ENCODE assay signal across 24 cellular contexts in genomic region chr5:55853271-55853670, GRCh38. TPM values are rescaled to one million over a fixed set of nuclear protein-coding genes. Genes with fewer than 3 reads are reported as not detected.
A peak's percentile ranks its signal among the peaks of the same experiment; 100 is the strongest.
DNase-seq lines count a peak whose midpoint lies in the region; TF ChIP-seq lines count a peak whose summit lies in the region.
"Had no signal": no experiment of that assay in that cellular context is flagged by ENCODE, and none has a peak within 500 bp of the region (broad histone marks: within the 10 kb centered on the region; RNA-seq: fewer than 3 reads in every experiment).

No MANE protein-coding gene starts in this region.

- peak overlapping the region; percentile 73 for H3K27ac Mint-ChIP-seq in activated CD4-positive, alpha-beta T cell treated with anti-CD3 and anti-CD28 coated beads, Interleukin-2, amount 10 ng/mL, durations not matched to agents 24 days and 14 days
- H3K27ac Mint-ChIP-seq in activated CD4-positive, alpha-beta T cell treated with anti-CD3 and anti-CD28 coated beads, Interleukin-2, amount 10 ng/mL, durations not matched to agents 7 days and 5 days: no peak overlapping the region
- H3K27ac Mint-ChIP-seq in nephron progenitor cell: peak overlapping the region; percentile 14
- H3K27ac Mint-ChIP-seq: activated B cell treated with CpG ODN at 0.5 μM for 24 hours had no signal

- H3K4me3 ChIP-seq in epithelial cell of esophagus (ENCODE audit: low read length): no peak overlapping the region
- H3K4me3 ChIP-seq in tibial artery: no peak overlapping the region
- H3K4me3 ChIP-seq: BLaER1, mucosa of descending colon, right atrium auricular region, thyroid gland had no signal

- no peaks in the 10 kb centered on the region for H3K27me3 ChIP-seq in tibial artery
- H3K27me3 ChIP-seq: BLaER1, right atrium auricular region, thyroid gland had no signal

- H3K9me3 Mint-ChIP-seq in activated CD4-positive, alpha-beta T cell treated with anti-CD3 and anti-CD28 coated beads, Interleukin-2, amount 10 ng/mL, durations not matched to agents 24 days and 14 days: no peaks in the 10 kb centered on the region
- no peaks in the 10 kb centered on the region for H3K9me3 Mint-ChIP-seq in activated CD4-positive, alpha-beta T cell treated with anti-CD3 and anti-CD28 coated beads, Interleukin-2, amount 10 ng/mL, durations not matched to agents 7 days and 5 days
- H3K9me3 Mint-ChIP-seq in nephron progenitor cell: no peaks in the 10 kb centered on the region
- H3K9me3 Mint-ChIP-seq: activated B cell treated with CpG ODN at 0.5 μM for 24 hours had no signal

- CTCF ChIA-PET in activated CD4-positive, alpha-beta T cell treated with anti-CD3 and anti-CD28 coated beads, Interleukin-2, amount 10 ng/mL, durations not matched to agents 7 days and 5 days (lab: Charles Lee): interaction anchor here (1.3 to 1.5 kb wide), 2 partner anchors 13 to 16 kb away, joined by 3 to 4 read pairs; no protein-coding TSS in a partner anchor

- no peaks in the 10 kb centered on the region for H3K27me3 Mint-ChIP-seq in activated CD4-positive, alpha-beta T cell treated with anti-CD3 and anti-CD28 coated beads, Interleukin-2, amount 10 ng/mL, durations not matched to agents 24 days and 14 days
- peaks cover 3% of the 10 kb centered on the region for H3K27me3 Mint-ChIP-seq in activated CD4-positive, alpha-beta T cell treated with anti-CD3 and anti-CD28 coated beads, Interleukin-2, amount 10 ng/mL, durations not matched to agents 7 days and 5 days
- H3K27me3 Mint-ChIP-seq in nephron progenitor cell (ENCODE audit: low read depth, poor library complexity): peaks cover 4% of the 10 kb centered on the region

- H3K36me3 Mint-ChIP-seq in activated CD4-positive, alpha-beta T cell treated with anti-CD3 and anti-CD28 coated beads, Interleukin-2, amount 10 ng/mL, durations not matched to agents 24 days and 14 days (ENCODE audit: low read depth): no peaks in the 10 kb centered on the region
- H3K36me3 Mint-ChIP-seq in activated CD4-positive, alpha-beta T cell treated with anti-CD3 and anti-CD28 coated beads, Interleukin-2, amount 10 ng/mL, durations not matched to agents 7 days and 5 days (ENCODE audit: low read depth): no peaks in the 10 kb centered on the region
- H3K36me3 Mint-ChIP-seq in nephron progenitor cell (ENCODE audit: low read depth): no peaks in the 10 kb centered on the region

- peaks cover 63% of the 10 kb centered on the region for H3K4me1 Mint-ChIP-seq in activated CD4-positive, alpha-beta T cell treated with anti-CD3 and anti-CD28 coated beads, Interleukin-2, amount 10 ng/mL, durations not matched to agents 24 days and 14 days
- H3K4me1 Mint-ChIP-seq in activated CD4-positive, alpha-beta T cell treated with anti-CD3 and anti-CD28 coated beads, Interleukin-2, amount 10 ng/mL, durations not matched to agents 7 days and 5 days: peaks cover 60% of the 10 kb centered on the region
- peaks cover 25% of the 10 kb centered on the region for H3K4me1 Mint-ChIP-seq in nephron progenitor cell
- H3K4me1 Mint-ChIP-seq: activated B cell treated with CpG ODN at 0.5 μM for 24 hours had no signal

- peak; percentile 62 for DNase-seq in activated CD4-positive, alpha-beta T cell treated with anti-CD3 and anti-CD28 coated beads, Interleukin-2, amount 10 ng/mL, durations not matched to agents 24 days and 14 days
- DNase-seq in activated CD4-positive, alpha-beta T cell treated with anti-CD3 and anti-CD28 coated beads, Interleukin-2, amount 10 ng/mL, durations not matched to agents 7 days and 5 days: no peak
- DNase-seq in epithelial cell of esophagus (ENCODE audit: low read depth) (peak; percentile 72), nephron progenitor cell (no peak), NCI-H2227 (lab: John Stamatoyannopoulos, UW; ENCODE audit: unreplicated experiment) (no peak), tibial artery (no peak)
- DNase-seq in stimulated activated CD4-positive, alpha-beta T cell treated with anti-CD3 and anti-CD28 coated beads, Interleukin-2, amount 100 ng/mL, for 48 hours: no peak
- DNase-seq: activated B cell treated with CpG ODN at 0.5 μM for 24 hours; amygdala; effector memory CD4-positive, alpha-beta T cell; hypothalamus; kidney glomerular epithelial cell; mucosa of descending colon; NCI-H1694 treated with DMSO at 0.1 percent for 48 hours; NCI-H510A; occipital lobe; SHP77 treated with DMSO at 0.1 percent for 48 hours; stimulated activated CD4-positive, alpha-beta T cell treated with anti-CD3 and anti-CD28 coated beads, Interleukin-15, amount 100 ng/mL, for 24 hours; stimulated activated naive CD4-positive, alpha-beta T cell; thyroid gland had no signal

- H3K4me3 Mint-ChIP-seq in activated CD4-positive, alpha-beta T cell treated with anti-CD3 and anti-CD28 coated beads, Interleukin-2, amount 10 ng/mL, durations not matched to agents 24 days and 14 days: peak overlapping the region; percentile 45
- H3K4me3 Mint-ChIP-seq in activated CD4-positive, alpha-beta T cell treated with anti-CD3 and anti-CD28 coated beads, Interleukin-2, amount 10 ng/mL, durations not matched to agents 7 days and 5 days: no peak overlapping the region
- H3K4me3 Mint-ChIP-seq in nephron progenitor cell: no peak overlapping the region
- H3K4me3 Mint-ChIP-seq: activated B cell treated with CpG ODN at 0.5 μM for 24 hours had no signal

- no peaks in the 10 kb centered on the region for H3K9me3 ChIP-seq in tibial artery
- H3K9me3 ChIP-seq: BLaER1, mucosa of descending colon, right atrium auricular region, thyroid gland had no signal

- no peaks in the 10 kb centered on the region for H3K36me3 ChIP-seq in tibial artery
- H3K36me3 ChIP-seq: BLaER1, right atrium auricular region, thyroid gland had no signal

- intact Hi-C loops in activated CD4-positive, alpha-beta T cell treated with anti-CD3 and anti-CD28 coated beads, Interleukin-2, amount 10 ng/mL, durations not matched to agents 24 days and 14 days (cut with micrococcal nuclease): loop anchor here (5.0 kb wide), 1 partner anchor 81 kb away; no protein-coding TSS in a partner anchor
- intact Hi-C loops in tibial artery (cut with DNase I; ENCODE audit: low total_unique reads): no loop called here

- POLR2A ChIA-PET in activated CD4-positive, alpha-beta T cell treated with anti-CD3 and anti-CD28 coated beads, Interleukin-2, amount 10 ng/mL, durations not matched to agents 7 days and 5 days (lab: Charles Lee): no interaction called here

- H3K4me1 ChIP-seq in tibial artery: peaks cover 0 to 14% (median 0%) of the 10 kb centered on the region in 4 donors
- H3K4me1 ChIP-seq: right atrium auricular region, thyroid gland had no signal

- TF ChIP-seq CTCF in epithelial cell of esophagus (IDR thresholded peaks at IDR 0.05; ENCODE audit: insufficient read depth, low read depth, low read length, missing control alignments) (no peak), nephron progenitor cell (IDR thresholded peaks at IDR 0.05) (no peak), tibial artery (IDR thresholded peaks at IDR 0.05) (no peak)

- no peak overlapping the region for H3K27ac ChIP-seq in tibial artery
- H3K27ac ChIP-seq: BLaER1, right atrium auricular region, thyroid gland had no signal

TF ChIP-seq in PFSK-1, 5 proteins besides CTCF, POLR2A, EP300 and RAD21:
- no peak for TF ChIP-seq FOXP2 (optimal IDR thresholded peaks at IDR 0.05; ENCODE audit: borderline replicate concordance, extremely low read depth, extremely low read length, insufficient read depth)
- no peak for TF ChIP-seq POLR2AphosphoS5 (IDR thresholded peaks at IDR 0.05; ENCODE audit: low read depth, low read length)
- TF ChIP-seq TAF1 (IDR thresholded peaks at IDR 0.05; ENCODE audit: borderline replicate concordance, insufficient read depth, low read length): peak; percentile 54; the same call in 1 of the 2 replicates
- no peak for TF ChIP-seq REST (IDR thresholded peaks at IDR 0.05; ENCODE audit: insufficient read depth in 1 of 2, low read depth in 2 of 2, low read length in 2 of 2)
- peak; percentile 61; the same call in 1 of the 2 replicates for TF ChIP-seq SIN3A (IDR thresholded peaks at IDR 0.05; ENCODE audit: borderline replicate concordance, insufficient read depth, low read length)

RNA-seq across cellular contexts. Expression of gene IL31RA, which starts 2.1 kb away (rescaled TPM):
- 0.63 and 0.92 TPM in 2 replicates for total RNA-seq in activated CD4-positive, alpha-beta T cell treated with anti-CD3 and anti-CD28 coated beads, Interleukin-2, amount 10 ng/mL, durations not matched to agents 24 days and 14 days
- not detected for total RNA-seq in activated CD4-positive, alpha-beta T cell treated with anti-CD3 and anti-CD28 coated beads, Interleukin-2, amount 10 ng/mL, durations not matched to agents 7 days and 5 days
- 33.2 TPM for polyA plus RNA-seq in PFSK-1 (2012; ENCODE audit: insufficient read length, low read depth)
- total RNA-seq: activated B cell treated with CpG ODN at 0.5 μM for 24 hours, HepG2, thyroid gland had no signal
- polyA plus RNA-seq: HepG2 had no signal

Comparison
In these comparisons a context has a peak if more than half of its experiments do, and no peak if none do; other contexts are left out.
1. DNase-seq: peak in activated CD4-positive, alpha-beta T cell treated with anti-CD3 and anti-CD28 coated beads, Interleukin-2, amount 10 ng/mL, durations not matched to agents 24 days and 14 days (single experiment) and epithelial cell of esophagus (single experiment); none in activated CD4-positive, alpha-beta T cell treated with anti-CD3 and anti-CD28 coated beads, Interleukin-2, amount 10 ng/mL, durations not matched to agents 7 days and 5 days (single experiment), nephron progenitor cell (single experiment), stimulated activated CD4-positive, alpha-beta T cell treated with anti-CD3 and anti-CD28 coated beads, Interleukin-2, amount 100 ng/mL, for 48 hours (0 of 2), NCI-H2227 (single experiment) and tibial artery (0 of 2).